Comparison of ENCODE assay signal across 14 cellular contexts in the genomic region with DNA sequence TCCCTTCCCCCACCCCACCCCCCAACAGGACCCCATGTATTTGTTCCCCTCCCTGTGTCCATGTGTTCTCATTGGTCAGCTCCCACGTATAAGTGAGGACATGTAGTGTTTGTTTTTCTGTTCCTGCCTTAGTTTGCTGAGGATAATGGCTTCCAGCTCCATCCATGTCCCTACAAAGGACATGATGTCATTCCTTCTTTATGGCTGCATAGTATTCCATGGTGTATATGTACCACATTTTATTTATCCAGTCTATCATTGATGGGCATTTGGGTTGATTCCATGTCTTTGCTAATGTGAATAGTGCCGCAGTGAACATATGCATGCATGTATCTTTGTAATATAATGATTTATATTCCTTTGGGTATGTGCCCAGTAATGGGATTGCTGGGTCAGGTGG. TPM values are rescaled to one million over a fixed set of nuclear protein-coding genes. Genes with fewer than 3 reads are reported as not detected.
A peak's percentile ranks its signal among the peaks of the same experiment; 100 is the strongest.
DNase-seq lines count a peak whose midpoint lies in the region; ATAC-seq, FAIRE-seq and TF ChIP-seq lines count a peak whose summit lies in the region.
"Not testable (repeated sequence)": the region's sequence is repeated elsewhere in the genome, so short reads cannot be mapped to it uniquely, and the experiment has no call there.
"Had no signal": no experiment of that assay in that cellular context is flagged by ENCODE, and none has a peak within 500 bp of the region (broad histone marks: within the 10 kb centered on the region; RNA-seq: fewer than 3 reads in every experiment).

No MANE protein-coding gene starts in this region.

- ATAC-seq in SK-N-SH treated with all-trans-retinoic acid at 6 μM for 48 hours, K562, HepG2: not testable (repeated sequence)

- intact Hi-C loops in K562 (cut with micrococcal nuclease); HepG2 (cut with micrococcal nuclease; ENCODE audit: unreplicated experiment): not testable (repeated sequence)

- not testable (repeated sequence) for TF ChIP-seq CTCF in K562 (IDR thresholded peaks at IDR 0.05 in 2 of 3, conservative IDR thresholded peaks at IDR 0.05 in 1 of 3; ENCODE audit: insufficient read depth in 2 of 3, low read depth in 1 of 3, low read length in 3 of 3); HepG2 (CRISPR knock-in tag; IDR thresholded peaks at IDR 0.05)

- in situ Hi-C loops in K562 (cut with MboI) = not testable (repeated sequence)
- in situ Hi-C loops in HepG2 (cut with HindIII; ENCODE audit: extremely low pct_ligation_motif_present, low pct_unique_long_range_greater_than_20kb) = loop anchor here (25.0 kb wide), 1 partner anchor 364 kb away; no protein-coding TSS in a partner anchor

- TF ChIP-seq POLR2A in K562 (conservative IDR thresholded peaks at IDR 0.05); HepG2 (IDR thresholded peaks at IDR 0.05; ENCODE audit: insufficient read depth in 1 of 2, low read depth in 2 of 2, low read length in 2 of 2): not testable (repeated sequence)

- not testable (repeated sequence) for H3K9ac ChIP-seq in K562 (ENCODE audit: insufficient read depth in 1 of 2, low read depth in 2 of 2, low read length in 2 of 2); HepG2 (ENCODE audit: insufficient read depth, low read depth, low read length)

- not testable (repeated sequence) for DNase-seq in K562 (ENCODE audit: extremely low read depth in 1 of 4, low spot score in 3 of 4); HepG2 (ENCODE audit: low spot score)

- not testable (repeated sequence) for TF ChIP-seq EP300 in K562 (IDR thresholded peaks at IDR 0.05; ENCODE audit: low read length); HepG2 (IDR thresholded peaks at IDR 0.05; ENCODE audit: low read depth in 2 of 2, low read length in 2 of 2); HepG2 (CRISPR knock-in tag; IDR thresholded peaks at IDR 0.05; ENCODE audit: borderline replicate concordance)

- H4K20me1 ChIP-seq in K562 (replicated peaks; ENCODE audit: control insufficient read depth, insufficient read depth, low read length); HepG2 (ENCODE audit: insufficient read depth, low read length): not testable (repeated sequence)

- H3K27ac ChIP-seq in K562 (ENCODE audit: extremely low read depth, low read depth, low read length); HepG2 (ENCODE audit: extremely low read length, insufficient read depth, low read length): not testable (repeated sequence)

- not testable (repeated sequence) for H3K79me2 ChIP-seq in K562 (ENCODE audit: control insufficient read depth, insufficient read depth, low read length); HepG2 (ENCODE audit: insufficient read depth, low read length)

- POLR2A ChIA-PET in K562 (lab: Yijun Ruan, JAX); HepG2 (lab: Yijun Ruan, JAX): not testable (repeated sequence)

- not testable (repeated sequence) for H3K27me3 ChIP-seq in K562 (ENCODE audit: control insufficient read depth in 2 of 2, insufficient read depth in 2 of 2, low read length in 2 of 2); HepG2 (ENCODE audit: control insufficient read depth in 1 of 2, insufficient read depth in 2 of 2, low read length in 2 of 2)

- FAIRE-seq in K562 (lab: Jason Lieb, UNC); HepG2 (lab: Jason Lieb, UNC): not testable (repeated sequence)

- not testable (repeated sequence) for BruUV-seq in K562 (replicated peaks; lab: Mats Ljungman, UMichigan); HepG2 (replicated peaks; lab: Mats Ljungman, UMichigan)

- CTCF ChIA-PET in K562 (lab: Yijun Ruan, JAX; ENCODE audit: low intra/inter-chr PET ratio); HepG2 (lab: Yijun Ruan, JAX; ENCODE audit: low intra/inter-chr PET ratio, low total read pairs): not testable (repeated sequence)

- 0% methylated on average over 2 of the region's 2 CpGs for WGBS in K562 (ENCODE audit: insufficient coverage, low coverage, missing lambda C conversion rate)
- WGBS in HepG2 (ENCODE audit: low lambda C conversion rate) = 51% methylated on average over 2 of the region's 2 CpGs

- not testable (repeated sequence) for H3K9me1 ChIP-seq in K562 (ENCODE audit: control insufficient read depth, insufficient read depth, low read length)

- H3K4me2 ChIP-seq in K562 (ENCODE audit: insufficient read depth, low read length); HepG2 (ENCODE audit: low read depth, low read length): not testable (repeated sequence)

- not testable (repeated sequence) for H3K9me3 ChIP-seq in K562 (replicated peaks; ENCODE audit: control insufficient read depth, insufficient read depth, low read depth, low read length); HepG2 (ENCODE audit: low read length)

- H3K4me3 ChIP-seq in K562; HepG2 (replicated peaks in 1 of 3; ENCODE audit: insufficient read depth in 1 of 3, low read depth in 2 of 3, low read length in 3 of 3): not testable (repeated sequence)

- not testable (repeated sequence) for H3K4me1 ChIP-seq in K562 (replicated peaks in 1 of 2; ENCODE audit: control insufficient read depth in 2 of 2, insufficient read depth in 2 of 2, low read length in 2 of 2)
- peaks cover 33% of the 10 kb centered on the region for H3K4me1 ChIP-seq in HepG2 (ENCODE audit: insufficient read depth, low read length)

- H3K36me3 ChIP-seq in K562 (ENCODE audit: control insufficient read depth, insufficient read depth, low read length); HepG2 (replicated peaks in 1 of 2; ENCODE audit: control insufficient read depth in 1 of 2, insufficient read depth in 2 of 2, low read length in 2 of 2): not testable (repeated sequence)

- not testable (repeated sequence) for TF ChIP-seq RAD21 in K562 (CRISPR knock-in tag; conservative IDR thresholded peaks at IDR 0.05 in 1 of 2, IDR thresholded peaks at IDR 0.05 in 1 of 2); HepG2 (CRISPR knock-in tag; IDR thresholded peaks at IDR 0.05)

- H2AFZ ChIP-seq in K562 (ENCODE audit: low read depth, low read length); HepG2 (ENCODE audit: low read length): not testable (repeated sequence)

TF ChIP-seq in SK-N-SH treated with all-trans-retinoic acid at 6 μM for 48 hours, 23 proteins besides CTCF, POLR2A, EP300 and RAD21:
- peak; percentile 55 for TF ChIP-seq ZNF8 (CRISPR knock-in tag; IDR thresholded peaks at IDR 0.05)

TF ChIP-seq in K562, 482 proteins besides CTCF, POLR2A, EP300 and RAD21:
- peak; percentile 50 for TF ChIP-seq ZNF146 (CRISPR knock-in tag; IDR thresholded peaks at IDR 0.05; ENCODE audit: unreplicated experiment)

TF ChIP-seq in HepG2, 621 proteins besides CTCF, POLR2A, EP300 and RAD21:
- TF ChIP-seq ATF7 (IDR thresholded peaks at IDR 0.05) = peak; percentile 61; the same call in 1 of the 2 replicates
- not testable (repeated sequence) for TF ChIP-seq ATF7 (CRISPR knock-in tag; IDR thresholded peaks at IDR 0.05)

RNA-seq across cellular contexts. Expression of gene TDRD15, which starts 27.5 kb away (rescaled TPM):
- total RNA-seq in K562 (2011; cell fraction: chromatin; rRNA removed; ENCODE audit: low replicate concordance) = 0.40 TPM in 1 of 2 replicates, not detected in the other
- not detected in 2 replicates for total RNA-seq in K562 (2011; cell fraction: nucleolus; rRNA removed)
- total RNA-seq in K562 (2011; cell fraction: nucleoplasm; rRNA removed) = 0.15 TPM in 2 replicates
- total RNA-seq in K562 (2014; rRNA removed) (0.04 and 0.09 TPM in 2 replicates), K562 (2014; rRNA removed; fragmentation: Illumina TruSeq; extraction: Trizol) (0.16 and 0.22 TPM in 2 replicates), K562 (2015; rRNA removed; fragmentation: Illumina TruSeq; extraction: Trizol) (0.18 and 0.19 TPM in 2 replicates), K562 (2021) (0.07 and 0.11 TPM in 2 replicates), HepG2 (2016; rRNA removed; fragmentation: Illumina TruSeq; extraction: Trizol) (0.28 and 0.29 TPM in 2 replicates)
- polyA plus RNA-seq in K562 (2011; rRNA removed) (0.01 TPM in 1 of 2 replicates, not detected in the other), K562 (2014; fragmentation: Illumina TruSeq; extraction: Trizol) (0.06 and 0.10 TPM in 2 replicates), K562 (2014; fragmentation: Nextera tagmentation; extraction: Ambion mirVana) (under 1 TPM; 0.01 to 0.04 TPM), K562 (2014; rRNA removed) (not detected in 2 replicates), HepG2 (2011; rRNA removed) (0.07 and 0.12 TPM in 2 replicates)
- 0.01 TPM in 1 of 2 replicates, not detected in the other for polyA plus RNA-seq in K562 (2011; cell fraction: cytosol; rRNA removed)
- 0.03 TPM in 1 of 2 replicates, not detected in the other for polyA plus RNA-seq in K562 (2011; cell fraction: nucleus; rRNA removed)
- polyA plus RNA-seq in K562 (2012) = 0.08 and 0.22 TPM in 2 replicates
- 0.04 and 0.06 TPM in 2 replicates for polyA minus RNA-seq in K562 (2011; rRNA and poly(A)+ RNA removed)
- not detected in 2 replicates for polyA minus RNA-seq in K562 (2011; cell fraction: cytosol; rRNA and poly(A)+ RNA removed)
- 0.13 and 0.22 TPM in 2 replicates for polyA minus RNA-seq in K562 (2011; cell fraction: nucleus; rRNA and poly(A)+ RNA removed)
- total RNA-seq in HepG2 (2016; cell fraction: cytosol; rRNA removed; fragmentation: Illumina TruSeq; extraction: Trizol; ENCODE audit: low read depth) = not detected in 2 replicates
- 0.24 and 0.30 TPM in 2 replicates for total RNA-seq in HepG2 (2016; cell fraction: insoluble cytoplasmic fraction; rRNA removed; fragmentation: Illumina TruSeq; extraction: Trizol)
- total RNA-seq in HepG2 (2016; cell fraction: membrane; rRNA removed; fragmentation: Illumina TruSeq; extraction: Trizol) = 0.03 and 0.09 TPM in 2 replicates
- 1.7 TPM in 2 replicates for total RNA-seq in HepG2 (2016; cell fraction: nucleus; rRNA removed; fragmentation: Illumina TruSeq; extraction: Trizol)
- polyA plus RNA-seq in HepG2 (2011; cell fraction: cytosol; rRNA removed) = 0.01 and 0.03 TPM in 2 replicates
- 0.14 and 0.29 TPM in 2 replicates for polyA plus RNA-seq in HepG2 (2011; cell fraction: nucleus; rRNA removed)
- 0.08 and 0.23 TPM in 2 replicates for polyA plus RNA-seq in HepG2 (2012)
- not detected in 2 replicates for polyA plus RNA-seq in HepG2 (2016; cell fraction: cytosol; fragmentation: Illumina TruSeq; extraction: Trizol; ENCODE audit: low read depth)
- 0.23 TPM in 2 replicates for polyA plus RNA-seq in HepG2 (2016; cell fraction: insoluble cytoplasmic fraction; fragmentation: Illumina TruSeq; extraction: Trizol; ENCODE audit: low read depth)
- polyA plus RNA-seq in HepG2 (2016; cell fraction: membrane; fragmentation: Illumina TruSeq; extraction: Trizol; ENCODE audit: low read depth) = not detected in 2 replicates
- 0.61 and 0.62 TPM in 2 replicates for polyA plus RNA-seq in HepG2 (2016; cell fraction: nucleus; fragmentation: Illumina TruSeq; extraction: Trizol; ENCODE audit: insufficient read depth, low read depth)
- 0.22 TPM in 1 of 2 replicates, not detected in the other for polyA minus RNA-seq in HepG2 (2011; rRNA and poly(A)+ RNA removed; ENCODE audit: low replicate concordance)
- polyA minus RNA-seq in HepG2 (2011; cell fraction: cytosol; rRNA and poly(A)+ RNA removed) = 0.20 TPM in 1 of 2 replicates, not detected in the other
- 7.6 and 9.0 TPM in 2 replicates for polyA minus RNA-seq in HepG2 (2011; cell fraction: nucleus; rRNA and poly(A)+ RNA removed)
- total RNA-seq: A172; A673; Caco-2; Calu3; CD4-positive, alpha-beta T cell; CD4-positive, CD25-positive, alpha-beta regulatory T cell; CD8-positive, alpha-beta T cell had no signal
- polyA plus RNA-seq: A549; AG04450; BJ; CD14-positive monocyte; CD4-positive, CD25-positive, alpha-beta regulatory T cell had no signal
